ENCODE assay signal across 10 cellular contexts in the genomic region with DNA sequence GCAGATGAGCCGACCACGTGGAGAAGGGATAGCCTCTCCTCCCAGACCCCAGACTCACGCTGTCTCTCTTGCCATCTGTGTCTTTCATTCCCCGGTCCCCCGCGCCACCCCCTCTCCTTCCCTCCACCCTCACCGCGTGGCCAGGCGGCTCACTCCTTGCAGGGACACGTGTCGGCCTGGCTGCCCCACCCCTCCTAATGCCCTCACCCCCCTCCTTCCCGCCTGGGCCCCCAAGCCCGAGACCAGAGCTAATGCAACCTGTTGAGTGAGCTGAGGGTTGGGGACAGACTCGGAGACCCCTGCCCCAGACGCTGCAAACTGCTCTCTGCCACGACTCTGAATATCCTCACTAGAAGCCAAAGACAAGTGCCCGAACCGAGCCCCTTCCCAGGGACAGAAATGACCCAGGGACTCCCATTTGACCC. TPM values are rescaled to one million over a fixed set of nuclear protein-coding genes. Genes with fewer than 3 reads are reported as not detected.
DNase-seq lines count a peak whose midpoint lies in the region; ATAC-seq and TF ChIP-seq lines count a peak whose summit lies in the region.
"Had no signal": no experiment of that assay in that cellular context is flagged by ENCODE, and none has a peak within 500 bp of the region (broad histone marks: within the 10 kb centered on the region; RNA-seq: fewer than 3 reads in every experiment).

No MANE protein-coding gene starts in this region.

- peaks cover 59% of the 10 kb centered on the region for H3K36me3 Mint-ChIP-seq in activated T-helper 17 cell treated with anti-CD3 and anti-CD28 coated beads, Interleukin-2, amount 50 U/mL, for 72 hours (ENCODE audit: low read depth)
- H3K36me3 Mint-ChIP-seq in stimulated activated memory B cell treated with anti-CD40 and anti-IgM and Interleukin-4, amounts not matched to agents 10 μg/mL and 1 μg/mL and 100 μg/mL, for 72 hours, result peaks cover 32% of the 10 kb centered on the region

- peak overlapping the region; percentile 94 for H3K9ac ChIP-seq in KMS-11

- H3K27me3 ChIP-seq in KMS-11 (ENCODE audit: insufficient read depth, low read depth), result no peaks in the 10 kb centered on the region
- H3K27me3 ChIP-seq: right lobe of liver had no signal

- H3K4me3 Mint-ChIP-seq in activated T-helper 17 cell treated with anti-CD3 and anti-CD28 coated beads, Interleukin-2, amount 50 U/mL, for 72 hours, result peak overlapping the region; percentile 98
- H3K4me3 Mint-ChIP-seq in stimulated activated memory B cell treated with anti-CD40 and anti-IgM and Interleukin-4, amounts not matched to agents 10 μg/mL and 1 μg/mL and 100 μg/mL, for 72 hours, result peak overlapping the region; percentile 94

- peak overlapping the region; percentile 83 for H3K27ac ChIP-seq in KMS-11
- H3K27ac ChIP-seq: right lobe of liver had no signal

- DNase-seq in GM10266 (ENCODE audit: extremely low spot score) (peak; percentile 37), islet precursor cell (peak; percentile 54), HuH-7.5 (ENCODE audit: low spot score) (no peak), nucleus accumbens (lab: John Stamatoyannopoulos, UW) (no peak)

- peak overlapping the region; percentile 97 for H3K27ac Mint-ChIP-seq in activated T-helper 17 cell treated with anti-CD3 and anti-CD28 coated beads, Interleukin-2, amount 50 U/mL, for 72 hours
- peak overlapping the region; percentile 96 for H3K27ac Mint-ChIP-seq in stimulated activated memory B cell treated with anti-CD40 and anti-IgM and Interleukin-4, amounts not matched to agents 10 μg/mL and 1 μg/mL and 100 μg/mL, for 72 hours

- no peaks in the 10 kb centered on the region for H3K36me3 ChIP-seq in KMS-11 (ENCODE audit: insufficient read depth)
- H3K36me3 ChIP-seq: right lobe of liver had no signal

- no peak overlapping the region for H3K4me3 ChIP-seq in KMS-11 (IDR thresholded peaks at IDR 0.05; ENCODE audit: insufficient read depth, low read depth, low read length)
- H3K4me3 ChIP-seq: right lobe of liver had no signal

- no peak for TF ChIP-seq CTCF in GM10266 (IDR thresholded peaks at IDR 0.05; ENCODE audit: control insufficient read depth, insufficient read depth, low read depth, missing control alignments)
- no peak for TF ChIP-seq CTCF in KMS-11 (conservative IDR thresholded peaks at IDR 0.05; ENCODE audit: low read depth, low read length)

- peaks cover 49% of the 10 kb centered on the region for H3K79me2 ChIP-seq in KMS-11 (ENCODE audit: insufficient read depth, low read depth)

- no peak overlapping the region for H2AFZ ChIP-seq in KMS-11 (ENCODE audit: low read depth)

- H3K4me1 ChIP-seq in KMS-11 (ENCODE audit: low read depth, poor library complexity, severe bottlenecking), result peaks cover 21% of the 10 kb centered on the region
- H3K4me1 ChIP-seq: right lobe of liver had no signal

- peak overlapping the region; percentile 78 for H3K4me2 ChIP-seq in KMS-11

- peaks cover 22% of the 10 kb centered on the region for H3K4me1 Mint-ChIP-seq in activated T-helper 17 cell treated with anti-CD3 and anti-CD28 coated beads, Interleukin-2, amount 50 U/mL, for 72 hours
- peaks cover 44% of the 10 kb centered on the region for H3K4me1 Mint-ChIP-seq in stimulated activated memory B cell treated with anti-CD40 and anti-IgM and Interleukin-4, amounts not matched to agents 10 μg/mL and 1 μg/mL and 100 μg/mL, for 72 hours

- no peaks in the 10 kb centered on the region for H4K20me1 ChIP-seq in KMS-11 (ENCODE audit: insufficient read depth)

- ATAC-seq in activated T-helper 17 cell treated with anti-CD3 and anti-CD28 coated beads, Interleukin-2, amount 50 U/mL, for 72 hours (replicated peaks), result peak; percentile 61
- peak; percentile 65 for ATAC-seq in stimulated activated memory B cell treated with anti-CD40 and anti-IgM and Interleukin-4, amounts not matched to agents 10 μg/mL and 1 μg/mL and 100 μg/mL, for 72 hours
- no peak for ATAC-seq in HG03520 (IDR thresholded peaks at IDR 0.05; ENCODE audit: unreplicated experiment)

- no peaks in the 10 kb centered on the region for H3K9me3 Mint-ChIP-seq in activated T-helper 17 cell treated with anti-CD3 and anti-CD28 coated beads, Interleukin-2, amount 50 U/mL, for 72 hours
- H3K9me3 Mint-ChIP-seq in stimulated activated memory B cell treated with anti-CD40 and anti-IgM and Interleukin-4, amounts not matched to agents 10 μg/mL and 1 μg/mL and 100 μg/mL, for 72 hours, result no peaks in the 10 kb centered on the region

- H3K27me3 Mint-ChIP-seq in activated T-helper 17 cell treated with anti-CD3 and anti-CD28 coated beads, Interleukin-2, amount 50 U/mL, for 72 hours, result no peaks in the 10 kb centered on the region
- H3K27me3 Mint-ChIP-seq in stimulated activated memory B cell treated with anti-CD40 and anti-IgM and Interleukin-4, amounts not matched to agents 10 μg/mL and 1 μg/mL and 100 μg/mL, for 72 hours, result no peaks in the 10 kb centered on the region

RNA-seq across cellular contexts. Expression of a gene that starts 1.8 kb away (rescaled TPM):
- 100 to 1,000 TPM; 130 to 170 TPM for total RNA-seq in activated T-helper 17 cell treated with anti-CD3 and anti-CD28 coated beads, Interleukin-2, amount 50 U/mL, for 72 hours

RNA-seq across cellular contexts. Expression of a gene that starts 7.7 kb away (rescaled TPM):
- 10 to 100 TPM; 59.8 to 93.5 TPM for total RNA-seq in activated T-helper 17 cell treated with anti-CD3 and anti-CD28 coated beads, Interleukin-2, amount 50 U/mL, for 72 hours

RNA-seq across cellular contexts. Expression of a gene that starts 40.5 kb away (rescaled TPM):
- total RNA-seq in activated T-helper 17 cell treated with anti-CD3 and anti-CD28 coated beads, Interleukin-2, amount 50 U/mL, for 72 hours, result 1 to 10 TPM; 8.9 to 9.4 TPM

RNA-seq across cellular contexts. Expression of a gene that starts 53.3 kb away (rescaled TPM):
- 100 to 1,000 TPM; 104 to 213 TPM for total RNA-seq in activated T-helper 17 cell treated with anti-CD3 and anti-CD28 coated beads, Interleukin-2, amount 50 U/mL, for 72 hours

RNA-seq across cellular contexts. Expression of a gene that starts 56.5 kb away (rescaled TPM):
- total RNA-seq in activated T-helper 17 cell treated with anti-CD3 and anti-CD28 coated beads, Interleukin-2, amount 50 U/mL, for 72 hours, result not detected
- total RNA-seq: LHCN-M2, right lobe of liver had no signal

Comparison
In these comparisons a context has a peak if more than half of its experiments do, and no peak if none do; other contexts are left out.
1. DNase-seq: peak in GM10266 (single experiment) and islet precursor cell (single experiment); none in HuH-7.5 (single experiment) and nucleus accumbens (0 of 56).